ENCODE assay signal across 1 cellular context in genomic region chr2:106038598-106039375, GRCh38.
TF ChIP-seq lines count a peak whose summit lies in the region.

No MANE protein-coding gene starts in this region.

TF ChIP-seq in SK-N-SH treated with all-trans-retinoic acid at 6 μM for 48 hours, 23 proteins besides CTCF, POLR2A, EP300 and RAD21 (continued from another document):
- TF ChIP-seq GLIS3 (CRISPR knock-in tag; IDR thresholded peaks at IDR 0.05) (no peak), ESRRG (CRISPR knock-in tag; IDR thresholded peaks at IDR 0.05) (no peak), CSDC2 (CRISPR knock-in tag; IDR thresholded peaks at IDR 0.05) (no peak), CREB5 (CRISPR knock-in tag; IDR thresholded peaks at IDR 0.05; ENCODE audit: low read depth) (no peak), ZC3H10 (CRISPR knock-in tag; IDR thresholded peaks at IDR 0.05) (no peak), POU6F1 (CRISPR knock-in tag; IDR thresholded peaks at IDR 0.05; ENCODE audit: borderline replicate concordance, low read depth) (no peak), PPARA (CRISPR knock-in tag; IDR thresholded peaks at IDR 0.05; ENCODE audit: borderline replicate concordance) (no peak), RARB (CRISPR knock-in tag; IDR thresholded peaks at IDR 0.05) (no peak), ARNTL (CRISPR knock-in tag; IDR thresholded peaks at IDR 0.05; ENCODE audit: borderline replicate concordance, low read depth) (no peak), ZNF565 (CRISPR knock-in tag; conservative IDR thresholded peaks at IDR 0.05; ENCODE audit: low read depth) (no peak), ZNF8 (CRISPR knock-in tag; IDR thresholded peaks at IDR 0.05) (no peak), SNAI2 (CRISPR knock-in tag; IDR thresholded peaks at IDR 0.05) (no peak)
TF ChIP-seq in SK-N-SH treated with all-trans-retinoic acid at 6 μM for 48 hours: peak in this region for 3.
